8 cellular contexts compared by ENCODE assay signal in genomic region chr1:206489980-206490534, GRCh38. TPM values are rescaled to one million over a fixed set of nuclear protein-coding genes. Genes with fewer than 3 reads are reported as not detected.
DNase-seq lines count a peak whose midpoint lies in the region; ATAC-seq, FAIRE-seq and TF ChIP-seq lines count a peak whose summit lies in the region.

No MANE protein-coding gene starts in this region.

- no peak overlapping the region for H3K27ac Mint-ChIP-seq in astrocyte (ENCODE audit: unreplicated experiment)

- H3K9me3 ChIP-seq in astrocyte (ENCODE audit: insufficient read depth, low read depth, low read length), result no peaks in the 10 kb centered on the region

- peaks cover 5% of the 10 kb centered on the region for H3K27me3 Mint-ChIP-seq in astrocyte (ENCODE audit: low read depth, unreplicated experiment)

- FAIRE-seq in TTC549 (lab: Jason Lieb, UNC), result peak; percentile 17
- FAIRE-seq in astrocyte (lab: Jason Lieb, UNC), result no peak

- H3K4me2 ChIP-seq in astrocyte (ENCODE audit: low read length), result peak overlapping the region; percentile 51

- no peaks in the 10 kb centered on the region for H3K79me2 ChIP-seq in astrocyte (ENCODE audit: insufficient read depth, low read length)

- DNase-seq in AG08396 (ENCODE audit: low spot score) (peak; percentile 88), NCI-H128 (lab: John Stamatoyannopoulos, UW; ENCODE audit: unreplicated experiment) (peak; percentile 71), astrocyte (ENCODE audit: low read depth) (peak; percentile 40), hippocampal formation (lab: John Stamatoyannopoulos, UW) (peak; percentile 41 to 50), GF-D8 (lab: John Stamatoyannopoulos, UW) (no peak)
- DNase-seq in stimulated activated CD4-positive, alpha-beta T cell treated with anti-CD3 and anti-CD28 coated beads, Interleukin-12 subunit alpha, Interleukin-12 subunit beta, amount 100 ng/mL, for 24 hours (ENCODE audit: low read depth in 2 of 2), result peak; percentile 53 to 77

- H3K4me1 Mint-ChIP-seq in astrocyte (ENCODE audit: low read depth, unreplicated experiment), result peaks cover 9% of the 10 kb centered on the region

- no peaks in the 10 kb centered on the region for H4K20me1 ChIP-seq in astrocyte (ENCODE audit: insufficient read depth, low read length)

- no peak overlapping the region for H3K4me3 ChIP-seq in astrocyte (ENCODE audit: insufficient read depth, low read depth, low read length)

- peaks cover 16% of the 10 kb centered on the region for H3K36me3 Mint-ChIP-seq in astrocyte (ENCODE audit: low read depth, unreplicated experiment)

- peaks cover 14% of the 10 kb centered on the region for H3K4me1 ChIP-seq in astrocyte (ENCODE audit: insufficient read depth, low read length)

- H2AFZ ChIP-seq in astrocyte (ENCODE audit: low read depth, low read length), result peak overlapping the region; percentile 37

- no peak overlapping the region for H3K4me3 Mint-ChIP-seq in astrocyte (ENCODE audit: unreplicated experiment)

- ATAC-seq in GM18907 (IDR thresholded peaks at IDR 0.05; ENCODE audit: unreplicated experiment), result peak; percentile 49

- H3K27me3 ChIP-seq in astrocyte (ENCODE audit: insufficient read depth, low read length), result no peaks in the 10 kb centered on the region

- no peak overlapping the region for H3K27ac ChIP-seq in astrocyte (ENCODE audit: low read depth, low read length)

- peak; percentile 86 for TF ChIP-seq CTCF in astrocyte (IDR thresholded peaks at IDR 0.05; ENCODE audit: insufficient read depth, low read depth, low read length)

- H3K36me3 ChIP-seq in astrocyte (ENCODE audit: insufficient read depth, low read length), result peaks cover 16% of the 10 kb centered on the region

- no peak overlapping the region for H3K9ac ChIP-seq in astrocyte (ENCODE audit: low read length)

- H3K9me3 Mint-ChIP-seq in astrocyte (ENCODE audit: unreplicated experiment), result no peaks in the 10 kb centered on the region

RNA-seq across cellular contexts. Expression of gene RASSF5, which starts 17.3 kb away (rescaled TPM):
- total RNA-seq in astrocyte, result 0.43 and 0.53 TPM in 2 replicates

RNA-seq across cellular contexts. Expression of gene IKBKE, which starts 19.8 kb away (rescaled TPM):
- 15.5 and 17.0 TPM in 2 replicates for total RNA-seq in astrocyte
